8 cellular contexts compared by ENCODE assay signal in genomic region chr16:48611329-48612137, GRCh38. TPM values are rescaled to one million over a fixed set of nuclear protein-coding genes. Genes with fewer than 3 reads are reported as not detected.
DNase-seq lines count a peak whose midpoint lies in the region; ATAC-seq, FAIRE-seq and TF ChIP-seq lines count a peak whose summit lies in the region.

No MANE protein-coding gene starts in this region.

- TF ChIP-seq CTCF in right atrium auricular region (IDR thresholded peaks at IDR 0.05): no peak
- no peak for TF ChIP-seq CTCF in pancreas (IDR thresholded peaks at IDR 0.05)

- intact Hi-C loops in pancreas (cut with DNase I): loop anchor here in 1 of 3 donors (10.0 kb wide), 1 partner anchor 57 kb away; no protein-coding TSS in a partner anchor

- ATAC-seq in GM18520 (IDR thresholded peaks at IDR 0.05; ENCODE audit: unreplicated experiment) (peak; percentile 25), pancreas (no peak), GM21360 (IDR thresholded peaks at IDR 0.05; ENCODE audit: unreplicated experiment) (no peak)

- in situ Hi-C loops in G401 (cut with HindIII; ENCODE audit: low sequenced_read_pairs): no loop called here

- peak; percentile 6 for DNase-seq in NCI-H1436 treated with DMSO at 0.1 percent for 48 hours (lab: John Stamatoyannopoulos, UW)
- peak; percentile 85 for DNase-seq in activated CD8-positive, alpha-beta memory T cell treated with anti-CD3 and anti-CD28 coated beads, Interleukin-2, amount 50 U/mL, for 1 hour (ENCODE audit: extremely low read depth)
- peak; percentile 56 for DNase-seq in right atrium auricular region (ENCODE audit: low spot score)
- peak; percentile 50 to 76 (median 67) for DNase-seq in stimulated activated CD4-positive, alpha-beta T cell treated with anti-CD3 and anti-CD28 coated beads, TNF-alpha, amount 100 ng/mL, for 48 hours (ENCODE audit: low read depth in 3 of 3)
- no peak for DNase-seq in pancreas
- DNase-seq in G401 (ENCODE audit: low spot score): no peak

- H3K4me3 ChIP-seq in right atrium auricular region: no peak overlapping the region
- H3K4me3 ChIP-seq in pancreas: no peak overlapping the region

- H3K27ac ChIP-seq in right atrium auricular region (peak overlapping the region; percentile 20 to 66), pancreas (peak overlapping the region in 2 of 4 donors; percentile 34 to 55)

- H3K27me3 ChIP-seq in right atrium auricular region (no peaks in the 10 kb centered on the region), pancreas (no peaks in the 10 kb centered on the region)

- H3K36me3 ChIP-seq in right atrium auricular region: no peaks in the 10 kb centered on the region
- H3K36me3 ChIP-seq in pancreas: no peaks in the 10 kb centered on the region

- WGBS in pancreas, 2 donors: 61 to 67% methylated on average over 5 of the region's 5 CpGs

- no peak for FAIRE-seq in pancreas (lab: Jason Lieb, UNC)

- peaks cover 0 to 37% of the 10 kb centered on the region in 2 donors for H3K4me1 ChIP-seq in right atrium auricular region
- H3K4me1 ChIP-seq in pancreas: peaks cover 14 to 18% (median 14%) of the 10 kb centered on the region in 3 donors

- H3K9me3 ChIP-seq in right atrium auricular region: no peaks in the 10 kb centered on the region
- H3K9me3 ChIP-seq in pancreas: no peaks in the 10 kb centered on the region

RNA-seq across cellular contexts. Expression of gene N4BP1, which starts 1.6 kb away (rescaled TPM):
- 10 to 100 TPM; 12.3 to 15.0 TPM for total RNA-seq in right atrium auricular region
- 10 to 100 TPM in 5 of 6 donors, 1 to 10 TPM in 1; 8.8 to 16.1 (median 10.7) TPM for total RNA-seq in pancreas
- 1 to 10 TPM; 7.0 to 7.1 TPM for polyA plus RNA-seq in pancreas
- 11.4 and 28.3 TPM in 2 replicates for total RNA-seq in G401 (2014; rRNA removed; shearing (Covaris generic))

Comparison
In these comparisons a context has a peak if more than half of its experiments do, and no peak if none do; other contexts are left out.
1. DNase-seq: peak in NCI-H1436 treated with DMSO at 0.1 percent for 48 hours (single experiment), activated CD8-positive, alpha-beta memory T cell treated with anti-CD3 and anti-CD28 coated beads, Interleukin-2, amount 50 U/mL, for 1 hour (single experiment), right atrium auricular region (single experiment) and stimulated activated CD4-positive, alpha-beta T cell treated with anti-CD3 and anti-CD28 coated beads, TNF-alpha, amount 100 ng/mL, for 48 hours (3 of 3); none in pancreas (0 of 6) and G401 (single experiment).